8 cellular contexts compared by ENCODE assay signal in the genomic region with DNA sequence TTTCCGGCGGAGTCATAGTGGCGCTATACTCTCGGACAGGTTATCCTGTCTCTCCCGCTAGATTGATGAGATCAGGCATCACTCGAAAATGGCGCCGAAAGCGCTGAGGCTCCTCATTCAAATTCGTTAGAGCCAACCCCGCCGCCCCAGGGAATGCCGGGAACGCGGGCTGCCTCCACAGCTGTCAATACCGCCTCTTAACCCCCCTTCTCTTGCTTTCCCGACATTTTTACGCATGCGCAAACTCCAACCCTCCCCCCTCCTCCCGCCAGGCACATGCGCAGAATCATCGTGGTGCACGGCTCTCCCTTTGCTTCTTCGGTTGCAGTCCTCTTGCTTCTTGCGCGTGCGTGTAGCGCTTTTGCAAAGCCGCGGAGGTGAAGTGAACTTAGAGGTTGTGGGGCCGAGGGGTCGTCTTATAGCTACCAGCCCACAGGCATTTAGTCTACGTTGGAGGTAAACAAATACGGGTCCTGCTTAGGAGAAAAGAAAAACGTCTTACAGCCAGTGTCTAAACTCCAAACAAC.
A peak's percentile ranks its signal among the peaks of the same experiment; 100 is the strongest.
DNase-seq lines count a peak whose midpoint lies in the region; ATAC-seq, FAIRE-seq and TF ChIP-seq lines count a peak whose summit lies in the region.

No MANE protein-coding gene starts in this region.

- H3K27ac Mint-ChIP-seq in chondrocyte (ENCODE audit: unreplicated experiment): peak overlapping the region; percentile 100

- peaks cover 3% of the 10 kb centered on the region for H3K36me3 Mint-ChIP-seq in chondrocyte (ENCODE audit: low read depth)

- TF ChIP-seq POLR2A in GM19193 (IDR thresholded peaks at IDR 0.05; ENCODE audit: extremely low read depth, insufficient read depth, insufficient read length): peak; percentile 53

- no peaks in the 10 kb centered on the region for H3K36me3 ChIP-seq in keratinocyte (ENCODE audit: control insufficient read depth in 2 of 2, extremely low read depth in 1 of 2, insufficient read depth in 2 of 2, low read length in 2 of 2)

- peak; percentile 87 for FAIRE-seq in keratinocyte (lab: Jason Lieb, UNC)

- no peaks in the 10 kb centered on the region for H3K27me3 Mint-ChIP-seq in chondrocyte (ENCODE audit: low read depth)

- ATAC-seq in HG03432 (IDR thresholded peaks at IDR 0.05; ENCODE audit: unreplicated experiment): peak; percentile 74

- H3K79me2 ChIP-seq in keratinocyte (ENCODE audit: control insufficient read depth, insufficient read depth, low read length): peaks cover 58% of the 10 kb centered on the region

- H3K9me3 ChIP-seq in keratinocyte (ENCODE audit: control insufficient read depth, low read depth, low read length): no peaks in the 10 kb centered on the region

- peak overlapping the region; percentile 93 for H3K27ac ChIP-seq in keratinocyte (ENCODE audit: control insufficient read depth, insufficient read depth, low read length)

- TF ChIP-seq CTCF in chondrocyte (IDR thresholded peaks at IDR 0.05): no peak
- TF ChIP-seq CTCF in keratinocyte (optimal IDR thresholded peaks at IDR 0.05 in 1 of 3, IDR thresholded peaks at IDR 0.05 in 1 of 3, conservative IDR thresholded peaks at IDR 0.05 in 1 of 3; ENCODE audit: extremely low read depth in 1 of 3, insufficient read depth in 2 of 3, low read length in 3 of 3): peak in 1 of 3 experiments; percentile 1

- dilution Hi-C loops in keratinocyte (cut with MboI; ENCODE audit: extremely low pct_ligation_motif_present, low sequenced_read_pairs): no loop called here

- H3K27me3 ChIP-seq in keratinocyte (ENCODE audit: control insufficient read depth, extremely low read depth, insufficient read depth, low read length): no peaks in the 10 kb centered on the region

- H4K20me1 ChIP-seq in keratinocyte (ENCODE audit: control insufficient read depth, extremely low read depth, insufficient read depth, low read length): peaks cover 4% of the 10 kb centered on the region

- peak; percentile 98 for DNase-seq in Ammon's horn (ENCODE audit: low spot score)
- DNase-seq in NCI-H460 (ENCODE audit: extremely low read depth, low read depth): peak; percentile 97
- peak; percentile 99 for DNase-seq in activated CD4-positive, alpha-beta T cell treated with anti-CD3 and anti-CD28 coated beads for 1 hour
- DNase-seq in chondrocyte (ENCODE audit: low spot score): peak; percentile 98
- peak; percentile 91 for DNase-seq in keratinocyte (ENCODE audit: low read depth, low spot score)
- peak; percentile 97 to 99 (median 98) for DNase-seq in stimulated activated CD4-positive, alpha-beta T cell treated with anti-CD3 and anti-CD28 coated beads, Interleukin-12 subunit alpha, Interleukin-12 subunit beta, amount 100 ng/mL, for 48 hours (ENCODE audit: low read depth in 2 of 3, low spot score in 1 of 3)

- H3K9me1 ChIP-seq in keratinocyte (ENCODE audit: control insufficient read depth, extremely low read depth, insufficient read depth, low read length): no peaks in the 10 kb centered on the region

- H3K4me1 ChIP-seq in keratinocyte (ENCODE audit: control insufficient read depth, extremely low read depth, insufficient read depth, low read length): peaks cover 21% of the 10 kb centered on the region

- H3K4me3 ChIP-seq in keratinocyte (ENCODE audit: control insufficient read depth in 2 of 3, extremely low read depth in 1 of 3, insufficient read depth in 2 of 3, low read depth in 1 of 3, low read length in 3 of 3): peak overlapping the region; percentile 86 to 98 (median 98)

- peak overlapping the region; percentile 97 for H2AFZ ChIP-seq in keratinocyte (ENCODE audit: control insufficient read depth, low read length)

- peak overlapping the region; percentile 95 for H3K4me2 ChIP-seq in keratinocyte (ENCODE audit: control insufficient read depth, extremely low read depth, insufficient read depth, low read depth, low read length)

- peak overlapping the region; percentile 100 for H3K4me3 Mint-ChIP-seq in chondrocyte (ENCODE audit: unreplicated experiment)

- no peaks in the 10 kb centered on the region for H3K9me3 Mint-ChIP-seq in chondrocyte (ENCODE audit: low read depth)

- H3K4me1 Mint-ChIP-seq in chondrocyte (ENCODE audit: low read depth): peaks cover 52% of the 10 kb centered on the region

- H3K9ac ChIP-seq in keratinocyte (ENCODE audit: control insufficient read depth, extremely low read depth, insufficient read depth, low read length): peak overlapping the region; percentile 90

Comparison
In these comparisons a context has a peak if more than half of its experiments do, and no peak if none do; other contexts are left out.
1. Peak in every context shown above with its lines: DNase-seq, ATAC-seq, H3K4me3 ChIP-seq and H3K27ac ChIP-seq.